In genomic region chr13:43445651-43446050, GRCh38 we compare ENCODE assay signal across 17 cellular contexts.
DNase-seq lines count a peak whose midpoint lies in the region; ATAC-seq and TF ChIP-seq lines count a peak whose summit lies in the region.
"Had no signal": no experiment of that assay in that cellular context is flagged by ENCODE, and none has a peak within 500 bp of the region (broad histone marks: within the 10 kb centered on the region; RNA-seq: fewer than 3 reads in every experiment).

No MANE protein-coding gene starts in this region.

- no peaks in the 10 kb centered on the region for H3K9me3 Mint-ChIP-seq in neural crest cell
- H3K9me3 Mint-ChIP-seq: CD8-positive, alpha-beta T cell; HFFc6 had no signal

- H3K36me3 Mint-ChIP-seq in neural crest cell (ENCODE audit: low read depth), result no peaks in the 10 kb centered on the region
- H3K36me3 Mint-ChIP-seq: CD8-positive, alpha-beta T cell had no signal

- H3K4me3 ChIP-seq in adipocyte (ENCODE audit: low read length) (no peak overlapping the region), fibroblast of the aortic adventitia (ENCODE audit: low read depth, low read length) (no peak overlapping the region)
- H3K4me3 ChIP-seq: BLaER1 treated with 17β-estradiol and CSF1 and Interleukin-3, amounts not matched to agents 10 nM and 100 nM; GM12878 had no signal

- H3K27me3 ChIP-seq in adipocyte (replicated peaks; ENCODE audit: control insufficient read depth, insufficient read depth, low read length), result no peaks in the 10 kb centered on the region
- H3K27me3 ChIP-seq: BLaER1 treated with 17β-estradiol and CSF1 and Interleukin-3, amounts not matched to agents 10 nM and 100 nM had no signal

- TF ChIP-seq CTCF in fibroblast of the aortic adventitia (IDR thresholded peaks at IDR 0.05; ENCODE audit: insufficient read depth, low read length) (no peak), neural crest cell (conservative IDR thresholded peaks at IDR 0.05) (no peak)

- ATAC-seq in HG02759 (IDR thresholded peaks at IDR 0.05; ENCODE audit: unreplicated experiment), result no peak
- ATAC-seq: CD8-positive, alpha-beta T cell; GM12878; HCT116 had no signal

- DNase-seq in adipocyte (ENCODE audit: low read depth), result peak; percentile 2
- DNase-seq in fibroblast of the aortic adventitia (ENCODE audit: low read depth), result peak; percentile 29
- DNase-seq in neural crest cell (ENCODE audit: low read depth, low spot score), result no peak
- no peak for DNase-seq in hippocampal formation (lab: John Stamatoyannopoulos, UW)
- no peak for DNase-seq in kidney glomerular epithelial cell (lab: John Stamatoyannopoulos, UW)
- DNase-seq in medulla oblongata (ENCODE audit: extremely low spot score), result no peak
- DNase-seq: Calu3; CD8-positive, alpha-beta T cell; DMS79 treated with DMSO at 0.1 percent for 48 hours; GOT3; H7; HFFc6 had no signal

- peaks cover 18% of the 10 kb centered on the region for H3K4me1 Mint-ChIP-seq in neural crest cell
- H3K4me1 Mint-ChIP-seq: B cell had no signal

- no peaks in the 10 kb centered on the region for H3K27me3 Mint-ChIP-seq in neural crest cell (ENCODE audit: low read depth)

- H3K9ac ChIP-seq in adipocyte (ENCODE audit: low read length), result no peak overlapping the region
- H3K9ac ChIP-seq: BLaER1 treated with 17β-estradiol and CSF1 and Interleukin-3, amounts not matched to agents 10 nM and 100 nM had no signal

- H3K36me3 ChIP-seq in adipocyte (ENCODE audit: control insufficient read depth, insufficient read depth, low read length, severe bottlenecking), result no peaks in the 10 kb centered on the region
- H3K36me3 ChIP-seq: BLaER1 treated with 17β-estradiol and CSF1 and Interleukin-3, amounts not matched to agents 10 nM and 100 nM had no signal

- peak overlapping the region; percentile 36 for H3K27ac Mint-ChIP-seq in neural crest cell (ENCODE audit: unreplicated experiment)
- H3K27ac Mint-ChIP-seq: B cell; CD8-positive, alpha-beta T cell; HFFc6 had no signal

- peaks cover 3% of the 10 kb centered on the region for H3K4me1 ChIP-seq in adipocyte (ENCODE audit: control insufficient read depth, insufficient read depth, low read length)
- H3K4me1 ChIP-seq: BLaER1 treated with 17β-estradiol and CSF1 and Interleukin-3, amounts not matched to agents 10 nM and 100 nM had no signal

- H3K9me3 ChIP-seq in adipocyte (ENCODE audit: control insufficient read depth, low read length), result no peaks in the 10 kb centered on the region
- H3K9me3 ChIP-seq: BLaER1 treated with 17β-estradiol and CSF1 and Interleukin-3, amounts not matched to agents 10 nM and 100 nM had no signal

- H3K4me3 Mint-ChIP-seq in neural crest cell, result no peak overlapping the region
- H3K4me3 Mint-ChIP-seq: B cell; CD8-positive, alpha-beta T cell; HFFc6 had no signal

Comparison
In these comparisons a context has a peak if more than half of its experiments do, and no peak if none do; other contexts are left out.
1. DNase-seq: peak in adipocyte (single experiment) and fibroblast of the aortic adventitia (single experiment); none in neural crest cell (single experiment), hippocampal formation (0 of 2), kidney glomerular epithelial cell (single experiment) and medulla oblongata (single experiment).